In the genomic region with DNA sequence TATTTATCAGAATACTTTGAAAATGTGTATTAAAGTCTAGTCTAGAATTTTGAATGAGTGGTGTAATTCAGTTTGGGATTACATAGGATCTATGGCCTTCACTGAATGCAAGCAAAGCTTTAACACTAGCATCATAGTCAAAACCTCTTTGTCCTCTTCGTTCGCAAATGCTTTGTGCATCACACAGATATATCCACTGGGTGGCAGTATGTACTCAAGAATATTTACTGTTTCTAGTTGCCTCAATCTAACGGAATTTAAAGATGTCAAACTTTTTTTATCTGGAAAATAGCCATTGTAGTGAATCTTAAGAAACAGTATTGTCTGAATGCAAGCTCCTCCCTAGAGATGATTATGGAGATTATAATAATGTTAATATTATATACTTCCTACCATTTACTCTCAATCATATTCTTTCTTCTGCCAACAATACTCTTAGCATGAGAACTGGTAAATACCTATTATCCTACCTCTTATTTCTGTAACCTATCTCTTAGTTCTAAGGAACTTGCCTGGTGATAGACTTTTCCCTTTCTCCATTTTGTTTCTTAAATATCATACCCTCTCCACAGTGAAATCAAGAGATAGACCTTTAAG, we compare ENCODE assay signal across 8 cellular contexts. TPM values are rescaled to one million over a fixed set of nuclear protein-coding genes. Genes with fewer than 3 reads are reported as not detected.
DNase-seq lines count a peak whose midpoint lies in the region; ATAC-seq and TF ChIP-seq lines count a peak whose summit lies in the region.

No MANE protein-coding gene starts in this region.

- no peaks in the 10 kb centered on the region for H3K36me3 ChIP-seq in tibial artery

- H3K4me1 Mint-ChIP-seq in activated naive CD4-positive, alpha-beta T cell treated with anti-CD3 and anti-CD28 coated beads for 36 hours (ENCODE audit: low read depth), result peaks cover 7% of the 10 kb centered on the region

- intact Hi-C loops in activated naive CD4-positive, alpha-beta T cell treated with anti-CD3 and anti-CD28 coated beads for 36 hours (cut with micrococcal nuclease), result loop anchor here (1.0 to 10.0 kb wide), 6 partner anchors 145 to 1069 kb away; no protein-coding TSS in a partner anchor
- intact Hi-C loops in tibial artery (cut with DNase I; ENCODE audit: low total_unique reads), result loop anchor here (5.0 to 10.0 kb wide), 3 partner anchors 532 to 1069 kb away; no protein-coding TSS in a partner anchor

- H3K4me1 ChIP-seq in tibial artery, result peaks cover 0 to 11% (median 5%) of the 10 kb centered on the region in 4 donors

- H3K4me3 ChIP-seq in LNCaP clone FGC (ENCODE audit: low read depth, low read length) (no peak overlapping the region), choroid plexus epithelial cell (ENCODE audit: low read depth, low read length) (no peak overlapping the region), tibial artery (no peak overlapping the region)

- H3K4me3 Mint-ChIP-seq in activated naive CD4-positive, alpha-beta T cell treated with anti-CD3 and anti-CD28 coated beads for 36 hours, result no peak overlapping the region

- DNase-seq in activated naive CD4-positive, alpha-beta T cell treated with anti-CD3 and anti-CD28 coated beads for 36 hours, result peak; percentile 44
- no peak for DNase-seq in activated naive CD4-positive, alpha-beta T cell treated with anti-CD3 and anti-CD28 coated beads, Interleukin-2, amount 50 U/mL, for 16 hours
- DNase-seq in LNCaP clone FGC (ENCODE audit: low read depth) (peak; percentile 32), SHP77 (lab: John Stamatoyannopoulos, UW) (peak; percentile 9 to 26), choroid plexus epithelial cell (ENCODE audit: low read depth) (peak; percentile 86), left kidney (ENCODE audit: low read depth, low spot score) (peak; percentile 86), tibial artery (peak in 1 of 2 donors; percentile 26)

- no peak overlapping the region for H3K27ac ChIP-seq in tibial artery

- peaks cover 16% of the 10 kb centered on the region for H3K27me3 Mint-ChIP-seq in activated naive CD4-positive, alpha-beta T cell treated with anti-CD3 and anti-CD28 coated beads for 36 hours (ENCODE audit: low read depth)

- ATAC-seq in GM19328 (IDR thresholded peaks at IDR 0.05; ENCODE audit: unreplicated experiment), result no peak

- CTCF ChIA-PET in activated naive CD4-positive, alpha-beta T cell treated with anti-CD3 and anti-CD28 coated beads for 36 hours (lab: Charles Lee), result interaction anchor here (0.6 to 7.8 kb wide), 13 partner anchors 11 to 576 kb away, joined by 3 to 113 read pairs (median 4); no protein-coding TSS in a partner anchor

- H3K27ac Mint-ChIP-seq in activated naive CD4-positive, alpha-beta T cell treated with anti-CD3 and anti-CD28 coated beads for 36 hours, result no peak overlapping the region

- no peaks in the 10 kb centered on the region for H3K9me3 Mint-ChIP-seq in activated naive CD4-positive, alpha-beta T cell treated with anti-CD3 and anti-CD28 coated beads for 36 hours

- TF ChIP-seq CTCF in LNCaP clone FGC (IDR thresholded peaks at IDR 0.05; ENCODE audit: control insufficient read depth, extremely low read depth, insufficient read depth), result peak; percentile 78
- TF ChIP-seq CTCF in choroid plexus epithelial cell (conservative IDR thresholded peaks at IDR 0.05; ENCODE audit: low read depth, low read length), result peak; percentile 67
- TF ChIP-seq CTCF in tibial artery (IDR thresholded peaks at IDR 0.05), result peak; percentile 79 to 90

- no peaks in the 10 kb centered on the region for H3K9me3 ChIP-seq in tibial artery

- H3K27me3 ChIP-seq in tibial artery, result no peaks in the 10 kb centered on the region

- no peaks in the 10 kb centered on the region for H3K36me3 Mint-ChIP-seq in activated naive CD4-positive, alpha-beta T cell treated with anti-CD3 and anti-CD28 coated beads for 36 hours (ENCODE audit: low read depth)

RNA-seq across cellular contexts. Expression of a gene that starts 25.8 kb away (rescaled TPM):
- total RNA-seq in activated naive CD4-positive, alpha-beta T cell treated with anti-CD3 and anti-CD28 coated beads for 36 hours, result 1 to 10 TPM; 2.3 to 3.1 TPM

RNA-seq across cellular contexts. Expression of a gene that starts 26.0 kb away (rescaled TPM):
- 1 to 10 TPM; 2.1 to 2.2 TPM for total RNA-seq in activated naive CD4-positive, alpha-beta T cell treated with anti-CD3 and anti-CD28 coated beads for 36 hours
